8 cellular contexts compared by ENCODE assay signal in the genomic region with DNA sequence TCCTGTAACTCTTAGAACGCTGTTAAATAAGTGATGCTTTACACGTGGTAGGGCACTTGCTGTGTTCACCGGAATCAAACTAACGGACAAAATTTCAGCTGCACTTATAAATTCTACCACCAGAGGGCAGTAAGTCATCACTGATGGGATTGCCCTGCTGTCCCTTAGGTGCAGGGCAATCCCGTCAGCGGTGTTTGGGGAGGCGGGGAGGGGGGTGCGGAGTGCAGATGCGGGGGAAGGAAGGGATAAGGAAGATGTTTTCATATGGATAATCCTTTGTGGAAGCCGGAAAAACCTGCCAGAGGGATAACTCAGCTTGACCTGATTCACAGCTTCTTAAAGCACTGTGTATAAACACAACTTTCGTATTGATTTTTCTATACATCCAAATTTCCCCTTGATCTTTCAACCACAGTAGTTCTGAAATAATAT. TPM values are rescaled to one million over a fixed set of nuclear protein-coding genes. Genes with fewer than 3 reads are reported as not detected.
DNase-seq lines count a peak whose midpoint lies in the region; ATAC-seq and TF ChIP-seq lines count a peak whose summit lies in the region.

No MANE protein-coding gene starts in this region.

- TF ChIP-seq CTCF in LNCaP clone FGC (IDR thresholded peaks at IDR 0.05; ENCODE audit: control insufficient read depth, extremely low read depth, insufficient read depth) = peak; percentile 88
- TF ChIP-seq CTCF in ovary (IDR thresholded peaks at IDR 0.05) = peak; percentile 38 to 77 (median 64)

- TF ChIP-seq POLR2A in ovary (IDR thresholded peaks at IDR 0.05) = no peak

- no peaks in the 10 kb centered on the region for H3K27me3 ChIP-seq in ovary

- H3K4me1 Mint-ChIP-seq in activated naive CD4-positive, alpha-beta T cell treated with anti-CD3 and anti-CD28 coated beads for 36 hours (ENCODE audit: low read depth) = peaks cover 2% of the 10 kb centered on the region

- no peak for ATAC-seq in GM21528 (IDR thresholded peaks at IDR 0.05; ENCODE audit: low FRiP score, unreplicated experiment)

- H3K9me3 Mint-ChIP-seq in activated naive CD4-positive, alpha-beta T cell treated with anti-CD3 and anti-CD28 coated beads for 36 hours = no peaks in the 10 kb centered on the region

- no peak overlapping the region for H3K4me3 ChIP-seq in LNCaP clone FGC (ENCODE audit: low read depth, low read length)
- no peak overlapping the region for H3K4me3 ChIP-seq in ovary

- DNase-seq in EL = peak; percentile 68
- peak; percentile 22 for DNase-seq in LNCaP clone FGC (ENCODE audit: low read depth)
- DNase-seq in SHP77 (lab: John Stamatoyannopoulos, UW) = peak; percentile 48 to 69
- peak; percentile 67 for DNase-seq in activated naive CD4-positive, alpha-beta T cell treated with anti-CD3 and anti-CD28 coated beads for 36 hours
- peak; percentile 52 for DNase-seq in glomerular endothelial cell (ENCODE audit: extremely low read depth, low read depth, low spot score)
- peak; percentile 17 to 47 (median 31) for DNase-seq in ovary
- no peak for DNase-seq in GOT3 (lab: John Stamatoyannopoulos, UW)

- intact Hi-C loops in activated naive CD4-positive, alpha-beta T cell treated with anti-CD3 and anti-CD28 coated beads for 36 hours (cut with micrococcal nuclease) = loop anchor here (1.0 to 5.0 kb wide), 6 partner anchors 91 to 999 kb away; no protein-coding TSS in a partner anchor
- intact Hi-C loops in ovary (cut with DNase I) = loop anchor here (1.0 to 5.0 kb wide), 3 partner anchors 208 to 210 kb away; no protein-coding TSS in a partner anchor

- WGBS in ovary, 3 donors = 5 to 9% (median 6%) methylated on average over 11 of the region's 11 CpGs

- H3K36me3 Mint-ChIP-seq in activated naive CD4-positive, alpha-beta T cell treated with anti-CD3 and anti-CD28 coated beads for 36 hours (ENCODE audit: low read depth) = no peaks in the 10 kb centered on the region

- no peaks in the 10 kb centered on the region for H3K36me3 ChIP-seq in ovary

- peaks cover 2% of the 10 kb centered on the region for H3K27me3 Mint-ChIP-seq in activated naive CD4-positive, alpha-beta T cell treated with anti-CD3 and anti-CD28 coated beads for 36 hours (ENCODE audit: low read depth)

- H3K4me3 Mint-ChIP-seq in activated naive CD4-positive, alpha-beta T cell treated with anti-CD3 and anti-CD28 coated beads for 36 hours = no peak overlapping the region

- H3K27ac Mint-ChIP-seq in activated naive CD4-positive, alpha-beta T cell treated with anti-CD3 and anti-CD28 coated beads for 36 hours = no peak overlapping the region

- no peaks in the 10 kb centered on the region for H3K9me3 ChIP-seq in ovary

- TF ChIP-seq EP300 in ovary (IDR thresholded peaks at IDR 0.05) = no peak

- CTCF ChIA-PET in activated naive CD4-positive, alpha-beta T cell treated with anti-CD3 and anti-CD28 coated beads for 36 hours (lab: Charles Lee) = interaction anchor here (0.6 to 4.2 kb wide), 23 partner anchors 10 to 583 kb away, joined by 3 to 64 read pairs (median 4); a partner anchor contains a TSS

- H3K27ac ChIP-seq in ovary = no peak overlapping the region

- H3K4me1 ChIP-seq in ovary (ENCODE audit: insufficient read depth) = no peaks in the 10 kb centered on the region

RNA-seq across cellular contexts. Expression of a gene that starts 21.7 kb away (rescaled TPM):
- total RNA-seq in activated naive CD4-positive, alpha-beta T cell treated with anti-CD3 and anti-CD28 coated beads for 36 hours = not detected
- total RNA-seq in glomerular endothelial cell (not detected in 2 replicates), ovary (not detected)
- not detected for polyA plus RNA-seq in ovary

RNA-seq across cellular contexts. Expression of a gene that starts 51.8 kb away (rescaled TPM):
- total RNA-seq in activated naive CD4-positive, alpha-beta T cell treated with anti-CD3 and anti-CD28 coated beads for 36 hours = 100 to 1,000 TPM; 296 to 297 TPM
- total RNA-seq in glomerular endothelial cell = 108 and 197 TPM in 2 replicates
- 100 to 1,000 TPM; 273 to 446 (median 322) TPM for total RNA-seq in ovary
- 100 to 1,000 TPM; 384 to 419 TPM for polyA plus RNA-seq in ovary
